In genomic region chr18:13621886-13622619, GRCh38 we compare ENCODE assay signal across 15 cellular contexts.
"Had no signal": no experiment of that assay in that cellular context is flagged by ENCODE, and none has a peak within 500 bp of the region (broad histone marks: within the 10 kb centered on the region; RNA-seq: fewer than 3 reads in every experiment).

No MANE protein-coding gene starts in this region.

- H3K9me3 ChIP-seq: breast epithelium, colonic mucosa, gastrocnemius medialis, heart right ventricle, left lung, vagina had no signal

- DNase-seq: activated CD4-positive, alpha-beta T cell treated with anti-CD3 and anti-CD28 coated beads, Interleukin-2, amount 50 U/mL, for 1 hour; activated effector memory CD4-positive, alpha-beta T cell treated with Interleukin-2 at 50 U/mL for 16 hours; activated T-cell treated with anti-CD3 and anti-CD28 coated beads, Interleukin-2, amount 50 U/mL, for 1 hour; colonic mucosa; effector CD8-positive, alpha-beta T cell; gastrocnemius medialis; heart right ventricle; left lung; occipital lobe; stimulated activated CD4-positive, alpha-beta T cell treated with anti-CD3 and anti-CD28 coated beads, Interleukin-4, amount 100 ng/mL, for 1 hour; stimulated activated CD8-positive, alpha-beta memory T cell treated with anti-CD3 and anti-CD28 coated beads, Interleukin-4, amount 100 ng/mL, for 48 hours had no signal

- ATAC-seq: gastrocnemius medialis; heart right ventricle; left lung; natural killer cell treated with Interleukin-12 subunit alpha and Interleukin-12 subunit beta and Interleukin-15 and Interleukin-18, amount 100 ng/mL, for 72 hours had no signal

- H3K4me3 ChIP-seq: breast epithelium, colonic mucosa, gastrocnemius medialis, heart right ventricle, left lung, vagina had no signal

- H3K4me1 ChIP-seq: breast epithelium, colonic mucosa, left lung, vagina had no signal

- H3K36me3 ChIP-seq: breast epithelium, colonic mucosa, left lung, vagina had no signal

- H3K27me3 ChIP-seq: breast epithelium, colonic mucosa, gastrocnemius medialis, heart right ventricle, left lung, vagina had no signal

- FAIRE-seq: islet of Langerhans had no signal

- H3K27ac ChIP-seq: breast epithelium, colonic mucosa, gastrocnemius medialis, heart right ventricle, left lung, vagina had no signal
